Comparison of ENCODE assay signal across 1 cellular context in genomic region chr19:17562097-17562496, GRCh38.
TF ChIP-seq lines count a peak whose summit lies in the region.

No MANE protein-coding gene starts in this region.

TF ChIP-seq in K562, 482 proteins besides CTCF, POLR2A, EP300 and RAD21:
- TF ChIP-seq ZNF780A (CRISPR knock-in tag; IDR thresholded peaks at IDR 0.05) (no peak), SIN3A (IDR thresholded peaks at IDR 0.05; ENCODE audit: borderline replicate concordance in 2 of 2, control insufficient read depth in 1 of 2, low read depth in 2 of 2, low read length in 2 of 2) (no peak), TBP (optimal IDR thresholded peaks at IDR 0.05; ENCODE audit: low read depth, low read length) (no peak), HDAC3 (IDR thresholded peaks at IDR 0.05; ENCODE audit: borderline replicate concordance, partially characterized antibody) (no peak), RBM25 (IDR thresholded peaks at IDR 0.05; ENCODE audit: low read depth, low read length, severe bottlenecking) (peak; percentile 53), ZNF77 (CRISPR knock-in tag; IDR thresholded peaks at IDR 0.05) (no peak), ZFP36 (IDR thresholded peaks at IDR 0.05; ENCODE audit: low read depth, low read length, partially characterized antibody) (peak; percentile 47), TAF15 (IDR thresholded peaks at IDR 0.05; ENCODE audit: low read depth, low read length) (no peak), KAT8 (IDR thresholded peaks at IDR 0.05; ENCODE audit: low read depth) (no peak), BCOR (IDR thresholded peaks at IDR 0.05) (0 out of 2 replicates have a peak, but pooled peaks have one; percentile 39), ZFX (CRISPR knock-in tag; IDR thresholded peaks at IDR 0.05) (no peak), ZNF75A (CRISPR knock-in tag; IDR thresholded peaks at IDR 0.05) (no peak), GABPB1 (CRISPR knock-in tag; IDR thresholded peaks at IDR 0.05) (no peak), NFIC (IDR thresholded peaks at IDR 0.05) (no peak), ARNT (IDR thresholded peaks at IDR 0.05) (no peak)
- TF ChIP-seq, protein P1, sequence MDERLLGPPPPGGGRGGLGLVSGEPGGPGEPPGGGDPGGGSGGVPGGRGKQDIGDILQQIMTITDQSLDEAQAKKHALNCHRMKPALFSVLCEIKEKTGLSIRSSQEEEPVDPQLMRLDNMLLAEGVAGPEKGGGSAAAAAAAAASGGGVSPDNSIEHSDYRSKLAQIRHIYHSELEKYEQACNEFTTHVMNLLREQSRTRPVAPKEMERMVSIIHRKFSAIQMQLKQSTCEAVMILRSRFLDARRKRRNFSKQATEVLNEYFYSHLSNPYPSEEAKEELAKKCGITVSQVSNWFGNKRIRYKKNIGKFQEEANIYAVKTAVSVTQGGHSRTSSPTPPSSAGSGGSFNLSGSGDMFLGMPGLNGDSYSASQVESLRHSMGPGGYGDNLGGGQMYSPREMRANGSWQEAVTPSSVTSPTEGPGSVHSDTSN (CRISPR knock-in tag; IDR thresholded peaks at IDR 0.05; ENCODE audit: low read depth): no peak
- TF ChIP-seq, protein P1 (tag; conservative IDR thresholded peaks at IDR 0.05; ENCODE audit: low read depth): no peak
TF ChIP-seq in K562: peak in this region for 3.
